ENCODE assay signal across 7 cellular contexts in the genomic region with DNA sequence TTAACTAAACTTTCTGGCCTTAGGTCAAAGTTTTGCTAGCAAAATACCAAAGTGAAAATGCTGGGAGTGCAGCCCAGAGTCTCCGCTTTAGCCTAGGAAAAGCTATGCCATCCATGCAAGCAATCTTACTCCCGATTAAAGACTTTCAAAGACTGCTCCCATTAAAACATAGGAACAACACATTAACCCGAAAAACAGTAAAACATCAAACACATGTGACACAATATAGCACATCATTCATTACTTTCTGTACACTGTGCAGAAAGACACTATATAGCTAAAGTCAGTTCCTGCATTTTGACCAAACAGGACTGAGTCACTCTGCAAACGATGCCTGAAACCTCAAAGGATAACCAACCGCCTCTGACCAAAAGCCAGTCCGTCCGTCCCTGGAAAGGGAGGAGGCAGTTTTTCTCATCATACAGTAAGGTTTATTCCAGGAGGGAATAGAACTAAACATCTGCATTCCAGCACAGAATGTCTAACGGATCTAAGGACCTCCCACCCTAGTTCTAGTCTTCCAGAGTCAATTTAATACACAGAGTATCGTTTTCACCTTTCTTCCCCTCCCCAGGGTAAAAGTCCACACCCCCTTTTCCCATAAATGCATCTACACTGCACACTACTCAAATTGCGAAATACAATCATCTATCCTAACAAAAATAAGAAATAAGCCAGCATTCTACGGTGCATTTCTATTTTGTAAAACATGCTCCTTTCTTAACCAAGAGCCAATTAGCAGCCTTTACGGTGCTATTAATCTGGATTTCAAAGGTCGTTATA. TPM values are rescaled to one million over a fixed set of nuclear protein-coding genes. Genes with fewer than 3 reads are reported as not detected.
DNase-seq lines count a peak whose midpoint lies in the region; ATAC-seq and TF ChIP-seq lines count a peak whose summit lies in the region.

No MANE protein-coding gene starts in this region.

- DNase-seq in ELF-1 (ENCODE audit: low read depth, low spot score): peak; percentile 45
- DNase-seq in KBM-7: peak; percentile 42
- DNase-seq in activated T-helper 1 cell treated with anti-CD3 and anti-CD28 coated beads, Interleukin-12 subunit alpha, Interleukin-12 subunit beta, Interleukin-2, Interleukin-4 antibody, amounts not matched to agents 30 ng/mL and 10 ng/mL and 1 ng/mL, durations not matched to agents 14 hours and 24 hours and 36 hours (ENCODE audit: low spot score): no peak
- DNase-seq in hepatocyte (ENCODE audit: low spot score): peak; percentile 70
- no peak for DNase-seq in gastrocnemius medialis
- no peak for DNase-seq in stimulated activated CD4-positive, alpha-beta T cell treated with anti-CD3 and anti-CD28 coated beads, Interleukin-2, amount 100 ng/mL, for 24 hours
- no peak for DNase-seq in foreskin melanocyte

- H3K79me2 ChIP-seq in hepatocyte: peaks cover 62% of the 10 kb centered on the region

- H3K27me3 Mint-ChIP-seq in activated T-helper 1 cell treated with anti-CD3 and anti-CD28 coated beads, Interleukin-12 subunit alpha, Interleukin-12 subunit beta, Interleukin-2, Interleukin-4 antibody, amounts not matched to agents 30 ng/mL and 10 ng/mL and 1 ng/mL, durations not matched to agents 14 hours and 24 hours and 36 hours (ENCODE audit: insufficient read depth): peaks cover 9% of the 10 kb centered on the region

- peak overlapping the region; percentile 92 for H3K4me3 ChIP-seq in hepatocyte
- peak overlapping the region; percentile 89 to 93 (median 90) for H3K4me3 ChIP-seq in gastrocnemius medialis

- H3K4me3 Mint-ChIP-seq in activated T-helper 1 cell treated with anti-CD3 and anti-CD28 coated beads, Interleukin-12 subunit alpha, Interleukin-12 subunit beta, Interleukin-2, Interleukin-4 antibody, amounts not matched to agents 30 ng/mL and 10 ng/mL and 1 ng/mL, durations not matched to agents 14 hours and 24 hours and 36 hours: peak overlapping the region; percentile 99

- no peaks in the 10 kb centered on the region for H3K9me3 Mint-ChIP-seq in activated T-helper 1 cell treated with anti-CD3 and anti-CD28 coated beads, Interleukin-12 subunit alpha, Interleukin-12 subunit beta, Interleukin-2, Interleukin-4 antibody, amounts not matched to agents 30 ng/mL and 10 ng/mL and 1 ng/mL, durations not matched to agents 14 hours and 24 hours and 36 hours

- peak overlapping the region; percentile 89 for H3K4me2 ChIP-seq in hepatocyte

- H3K4me1 Mint-ChIP-seq in activated T-helper 1 cell treated with anti-CD3 and anti-CD28 coated beads, Interleukin-12 subunit alpha, Interleukin-12 subunit beta, Interleukin-2, Interleukin-4 antibody, amounts not matched to agents 30 ng/mL and 10 ng/mL and 1 ng/mL, durations not matched to agents 14 hours and 24 hours and 36 hours (ENCODE audit: low read depth): peaks cover 38% of the 10 kb centered on the region

- peak overlapping the region; percentile 95 for H3K27ac Mint-ChIP-seq in activated T-helper 1 cell treated with anti-CD3 and anti-CD28 coated beads, Interleukin-12 subunit alpha, Interleukin-12 subunit beta, Interleukin-2, Interleukin-4 antibody, amounts not matched to agents 30 ng/mL and 10 ng/mL and 1 ng/mL, durations not matched to agents 14 hours and 24 hours and 36 hours

- no peaks in the 10 kb centered on the region for H3K36me3 ChIP-seq in hepatocyte (replicated peaks; ENCODE audit: insufficient read depth, low read depth)
- H3K36me3 ChIP-seq in gastrocnemius medialis: no peaks in the 10 kb centered on the region

- peaks cover 6% of the 10 kb centered on the region for H3K36me3 Mint-ChIP-seq in activated T-helper 1 cell treated with anti-CD3 and anti-CD28 coated beads, Interleukin-12 subunit alpha, Interleukin-12 subunit beta, Interleukin-2, Interleukin-4 antibody, amounts not matched to agents 30 ng/mL and 10 ng/mL and 1 ng/mL, durations not matched to agents 14 hours and 24 hours and 36 hours (ENCODE audit: low read depth)

- H3K27ac ChIP-seq in hepatocyte: peak overlapping the region; percentile 100
- H3K27ac ChIP-seq in gastrocnemius medialis: peak overlapping the region; percentile 97 to 99 (median 98)

- TF ChIP-seq CTCF in hepatocyte (IDR thresholded peaks at IDR 0.05; ENCODE audit: poor library complexity): no peak
- TF ChIP-seq CTCF in gastrocnemius medialis (IDR thresholded peaks at IDR 0.05 in 4 of 5, conservative IDR thresholded peaks at IDR 0.05 in 1 of 5): no peak

- ATAC-seq in gastrocnemius medialis: peak; percentile 16 to 32

- peaks cover 32% of the 10 kb centered on the region for H3K4me1 ChIP-seq in hepatocyte (ENCODE audit: insufficient read depth)
- peaks cover 51 to 55% of the 10 kb centered on the region in 2 donors for H3K4me1 ChIP-seq in gastrocnemius medialis

- no peaks in the 10 kb centered on the region for H3K9me2 ChIP-seq in hepatocyte (replicated peaks; ENCODE audit: insufficient read depth)

- WGBS in hepatocyte (ENCODE audit: low lambda C conversion rate, missing lambda C conversion rate): 1% methylated on average over 13 of the region's 13 CpGs

- H2AFZ ChIP-seq in hepatocyte: no peak overlapping the region

- H3K9me3 ChIP-seq in hepatocyte (ENCODE audit: low read depth) (no peaks in the 10 kb centered on the region), gastrocnemius medialis (no peaks in the 10 kb centered on the region)

- TF ChIP-seq POLR2A in gastrocnemius medialis (IDR thresholded peaks at IDR 0.05): peak in 1 of 2 donors; percentile 21

- no peaks in the 10 kb centered on the region for H3K27me3 ChIP-seq in hepatocyte
- H3K27me3 ChIP-seq in gastrocnemius medialis: no peaks in the 10 kb centered on the region

- in situ Hi-C loops in KBM-7 (cut with MboI; ENCODE audit: low pct_unique_long_range_greater_than_20kb, low sequenced_read_pairs): no loop called here
- in situ Hi-C loops in gastrocnemius medialis (cut with MboI; ENCODE audit: low sequenced_read_pairs in 4 of 4): loop anchor here in 1 of 4 donors (10.0 kb wide), 1 partner anchor 62 kb away; no protein-coding TSS in a partner anchor

- intact Hi-C loops in activated T-helper 1 cell treated with anti-CD3 and anti-CD28 coated beads, Interleukin-12 subunit alpha, Interleukin-12 subunit beta, Interleukin-2, Interleukin-4 antibody, amounts not matched to agents 30 ng/mL and 10 ng/mL and 1 ng/mL, durations not matched to agents 14 hours and 24 hours and 36 hours (cut with micrococcal nuclease): loop anchor here (1.0 to 10.0 kb wide), 7 partner anchors 70 to 1375 kb away; partner anchors contain the start of gene TRIB2
- intact Hi-C loops in gastrocnemius medialis (cut with DNase I; ENCODE audit: low total_unique reads): loop anchor here (2.0 to 5.0 kb wide), 2 partner anchors 72 to 105 kb away; no protein-coding TSS in a partner anchor

- H4K20me1 ChIP-seq in hepatocyte (ENCODE audit: insufficient read depth, poor library complexity, severe bottlenecking): peaks cover 58% of the 10 kb centered on the region

RNA-seq across cellular contexts. Expression of gene ROCK2, which starts 1.7 kb away (rescaled TPM):
- 20.5 and 21.7 TPM in 2 replicates for total RNA-seq in activated T-helper 1 cell treated with anti-CD3 and anti-CD28 coated beads, Interleukin-12 subunit alpha, Interleukin-12 subunit beta, Interleukin-2, Interleukin-4 antibody, amounts not matched to agents 30 ng/mL and 10 ng/mL and 1 ng/mL, durations not matched to agents 14 hours and 24 hours and 36 hours
- total RNA-seq in hepatocyte: 52.8 and 59.6 TPM in 2 replicates
- polyA plus RNA-seq in hepatocyte: 30.7 and 34.5 TPM in 2 replicates
- total RNA-seq in gastrocnemius medialis: 10 to 100 TPM; 42.0 to 85.4 (median 70.7) TPM

Comparison
In these comparisons a context has a peak if more than half of its experiments do, and no peak if none do; other contexts are left out.
1. DNase-seq: peak in ELF-1 (single experiment), KBM-7 (single experiment) and hepatocyte (single experiment); none in activated T-helper 1 cell treated with anti-CD3 and anti-CD28 coated beads, Interleukin-12 subunit alpha, Interleukin-12 subunit beta, Interleukin-2, Interleukin-4 antibody, amounts not matched to agents 30 ng/mL and 10 ng/mL and 1 ng/mL, durations not matched to agents 14 hours and 24 hours and 36 hours (single experiment), gastrocnemius medialis (0 of 2), stimulated activated CD4-positive, alpha-beta T cell treated with anti-CD3 and anti-CD28 coated beads, Interleukin-2, amount 100 ng/mL, for 24 hours (0 of 2) and foreskin melanocyte (single experiment).